ENCODE assay signal across 8 cellular contexts in genomic region chr21:17387030-17387617, GRCh38.
DNase-seq lines count a peak whose midpoint lies in the region; ATAC-seq, FAIRE-seq and TF ChIP-seq lines count a peak whose summit lies in the region.

No MANE protein-coding gene starts in this region.

- no peak for ATAC-seq in HG02571 (IDR thresholded peaks at IDR 0.05; ENCODE audit: unreplicated experiment)

- no peaks in the 10 kb centered on the region for H3K4me1 ChIP-seq in HEK293 (ENCODE audit: control insufficient read depth, insufficient read depth, low read length)

- H3K27me3 ChIP-seq in kidney epithelial cell (ENCODE audit: control insufficient read depth, insufficient read depth, low read length): no peaks in the 10 kb centered on the region

- no peak for TF ChIP-seq CTCF in HEK293 (tag by site-specific recombination; IDR thresholded peaks at IDR 0.05)
- peak; percentile 46 for TF ChIP-seq CTCF in kidney epithelial cell (IDR thresholded peaks at IDR 0.05; ENCODE audit: insufficient read depth, low read length, poor library complexity, severe bottlenecking)

- in situ Hi-C loops in T47D (cut with HindIII; ENCODE audit: low pct_unique_long_range_greater_than_20kb, low sequenced_read_pairs): no loop called here

- no peaks in the 10 kb centered on the region for H3K9me3 ChIP-seq in HEK293 (ENCODE audit: control insufficient read depth, insufficient read depth, low read depth, low read length)

- H3K27ac ChIP-seq in HEK293 (ENCODE audit: extremely low read depth, low read depth, low read length): no peak overlapping the region

- H3K4me3 ChIP-seq in HEK293 (ENCODE audit: low read depth, low read length): no peak overlapping the region
- H3K4me3 ChIP-seq in kidney epithelial cell (ENCODE audit: low read depth, low read length): no peak overlapping the region

- CTCF ChIA-PET in HEK293 (lab: Yijun Ruan, JAX): interaction anchor here (0.6 to 4.8 kb wide), 43 partner anchors 8 to 793 kb away, joined by 3 to 118 read pairs (median 5); partner anchors contain the start of gene CXADR

- H3K36me3 ChIP-seq in HEK293 (ENCODE audit: control insufficient read depth in 2 of 2, insufficient read depth in 1 of 2, low read length in 2 of 2): no peaks in the 10 kb centered on the region
- no peaks in the 10 kb centered on the region for H3K36me3 ChIP-seq in kidney epithelial cell (ENCODE audit: control insufficient read depth, insufficient read depth, low read length)

- POLR2A ChIA-PET in HEK293 (lab: Yijun Ruan, JAX): interaction anchor here (1.1 to 1.7 kb wide), 2 partner anchors 125 to 167 kb away, joined by 4 to 6 read pairs; no protein-coding TSS in a partner anchor

- DNase-seq in NCI-H1436 (lab: John Stamatoyannopoulos, UW) (peak; percentile 77), SW480 (ENCODE audit: low spot score) (peak; percentile 80), T47D (ENCODE audit: low read depth in 1 of 2, low spot score in 1 of 2) (peak; percentile 27 to 77), kidney epithelial cell (ENCODE audit: low read depth) (no peak)
- DNase-seq in stimulated activated CD4-positive, alpha-beta T cell treated with anti-CD3 and anti-CD28 coated beads, Interleukin-4, amount 100 ng/mL, for 48 hours (ENCODE audit: low read depth in 2 of 2): peak; percentile 13 to 18

- peak; percentile 99 for FAIRE-seq in G401.6 (lab: Jason Lieb, UNC)

TF ChIP-seq in HEK293, 187 proteins besides CTCF, POLR2A, EP300 and RAD21:
- TF ChIP-seq ZBTB21 (tag by site-specific recombination; IDR thresholded peaks at IDR 0.05) (no peak), ZNF654 (tag by site-specific recombination; IDR thresholded peaks at IDR 0.05; ENCODE audit: low read depth) (peak; percentile 52), ZNF394 (tag by site-specific recombination; IDR thresholded peaks at IDR 0.05; ENCODE audit: borderline replicate concordance) (0 out of 2 replicates have a peak, but pooled peaks have one; percentile 14), ZNF660 (tag by site-specific recombination; IDR thresholded peaks at IDR 0.05) (peak; percentile 27; the same call in 1 of the 2 replicates)
- TF ChIP-seq, protein P1, sequence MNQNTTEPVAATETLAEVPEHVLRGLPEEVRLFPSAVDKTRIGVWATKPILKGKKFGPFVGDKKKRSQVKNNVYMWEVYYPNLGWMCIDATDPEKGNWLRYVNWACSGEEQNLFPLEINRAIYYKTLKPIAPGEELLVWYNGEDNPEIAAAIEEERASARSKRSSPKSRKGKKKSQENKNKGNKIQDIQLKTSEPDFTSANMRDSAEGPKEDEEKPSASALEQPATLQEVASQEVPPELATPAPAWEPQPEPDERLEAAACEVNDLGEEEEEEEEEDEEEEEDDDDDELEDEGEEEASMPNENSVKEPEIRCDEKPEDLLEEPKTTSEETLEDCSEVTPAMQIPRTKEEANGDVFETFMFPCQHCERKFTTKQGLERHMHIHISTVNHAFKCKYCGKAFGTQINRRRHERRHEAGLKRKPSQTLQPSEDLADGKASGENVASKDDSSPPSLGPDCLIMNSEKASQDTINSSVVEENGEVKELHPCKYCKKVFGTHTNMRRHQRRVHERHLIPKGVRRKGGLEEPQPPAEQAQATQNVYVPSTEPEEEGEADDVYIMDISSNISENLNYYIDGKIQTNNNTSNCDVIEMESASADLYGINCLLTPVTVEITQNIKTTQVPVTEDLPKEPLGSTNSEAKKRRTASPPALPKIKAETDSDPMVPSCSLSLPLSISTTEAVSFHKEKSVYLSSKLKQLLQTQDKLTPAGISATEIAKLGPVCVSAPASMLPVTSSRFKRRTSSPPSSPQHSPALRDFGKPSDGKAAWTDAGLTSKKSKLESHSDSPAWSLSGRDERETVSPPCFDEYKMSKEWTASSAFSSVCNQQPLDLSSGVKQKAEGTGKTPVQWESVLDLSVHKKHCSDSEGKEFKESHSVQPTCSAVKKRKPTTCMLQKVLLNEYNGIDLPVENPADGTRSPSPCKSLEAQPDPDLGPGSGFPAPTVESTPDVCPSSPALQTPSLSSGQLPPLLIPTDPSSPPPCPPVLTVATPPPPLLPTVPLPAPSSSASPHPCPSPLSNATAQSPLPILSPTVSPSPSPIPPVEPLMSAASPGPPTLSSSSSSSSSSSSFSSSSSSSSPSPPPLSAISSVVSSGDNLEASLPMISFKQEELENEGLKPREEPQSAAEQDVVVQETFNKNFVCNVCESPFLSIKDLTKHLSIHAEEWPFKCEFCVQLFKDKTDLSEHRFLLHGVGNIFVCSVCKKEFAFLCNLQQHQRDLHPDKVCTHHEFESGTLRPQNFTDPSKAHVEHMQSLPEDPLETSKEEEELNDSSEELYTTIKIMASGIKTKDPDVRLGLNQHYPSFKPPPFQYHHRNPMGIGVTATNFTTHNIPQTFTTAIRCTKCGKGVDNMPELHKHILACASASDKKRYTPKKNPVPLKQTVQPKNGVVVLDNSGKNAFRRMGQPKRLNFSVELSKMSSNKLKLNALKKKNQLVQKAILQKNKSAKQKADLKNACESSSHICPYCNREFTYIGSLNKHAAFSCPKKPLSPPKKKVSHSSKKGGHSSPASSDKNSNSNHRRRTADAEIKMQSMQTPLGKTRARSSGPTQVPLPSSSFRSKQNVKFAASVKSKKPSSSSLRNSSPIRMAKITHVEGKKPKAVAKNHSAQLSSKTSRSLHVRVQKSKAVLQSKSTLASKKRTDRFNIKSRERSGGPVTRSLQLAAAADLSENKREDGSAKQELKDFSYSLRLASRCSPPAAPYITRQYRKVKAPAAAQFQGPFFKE (tag by site-specific recombination; IDR thresholded peaks at IDR 0.05; ENCODE audit: borderline replicate concordance): no peak
TF ChIP-seq in HEK293: peak in this region for 3.
